Comparison of ENCODE assay signal across 18 cellular contexts in genomic region chr2:70035344-70035844, GRCh38. TPM values are rescaled to one million over a fixed set of nuclear protein-coding genes. Genes with fewer than 3 reads are reported as not detected.
DNase-seq lines count a peak whose midpoint lies in the region; ATAC-seq, FAIRE-seq and TF ChIP-seq lines count a peak whose summit lies in the region.
"Had no signal": no experiment of that assay in that cellular context is flagged by ENCODE, and none has a peak within 500 bp of the region (broad histone marks: within the 10 kb centered on the region; RNA-seq: fewer than 3 reads in every experiment).

No MANE protein-coding gene starts in this region.

- H3K27ac Mint-ChIP-seq in naive thymus-derived CD8-positive, alpha-beta T cell: peak overlapping the region in 2 of 10 donors; percentile 1 to 47
- H3K27ac Mint-ChIP-seq: B cell had no signal

- no peaks in the 10 kb centered on the region for H4K20me1 ChIP-seq in HepG2 (ENCODE audit: insufficient read depth, low read length)

- H3K4me1 ChIP-seq in right lobe of liver (peaks cover 0 to 12% (median 4%) of the 10 kb centered on the region in 4 donors), HepG2 (ENCODE audit: insufficient read depth, low read length) (peaks cover 19% of the 10 kb centered on the region), lower lobe of right lung (peaks cover 31% of the 10 kb centered on the region)

- TF ChIP-seq POLR2A in right lobe of liver (IDR thresholded peaks at IDR 0.05) (no peak), HepG2 (IDR thresholded peaks at IDR 0.05; ENCODE audit: insufficient read depth in 1 of 2, low read depth in 2 of 2, low read length in 2 of 2) (no peak)

- intact Hi-C loops in right lobe of liver (cut with DNase I) (no loop called here), HepG2 (cut with micrococcal nuclease; ENCODE audit: unreplicated experiment) (no loop called here), lower lobe of right lung (cut with DNase I) (no loop called here)

- no peak overlapping the region for H2AFZ ChIP-seq in HepG2 (ENCODE audit: low read length)

- peaks cover 0 to 19% (median 8%) of the 10 kb centered on the region in 3 donors for H3K36me3 Mint-ChIP-seq in naive thymus-derived CD8-positive, alpha-beta T cell

- POLR2A ChIA-PET in HepG2 (lab: Yijun Ruan, JAX): interaction anchor here (1.8 kb wide), 1 partner anchor 121 kb away, joined by 5 read pairs; no protein-coding TSS in a partner anchor
- POLR2A ChIA-PET in naive thymus-derived CD8-positive, alpha-beta T cell (lab: Charles Lee): interaction anchor here (0.6 kb wide), 2 partner anchors 14 to 236 kb away, joined by 3 to 5 read pairs; no protein-coding TSS in a partner anchor

- H3K27me3 Mint-ChIP-seq in naive thymus-derived CD8-positive, alpha-beta T cell: no peaks in the 10 kb centered on the region
- H3K27me3 Mint-ChIP-seq: B cell had no signal

- H3K79me2 ChIP-seq in HepG2 (ENCODE audit: insufficient read depth, low read length): no peaks in the 10 kb centered on the region

- TF ChIP-seq EP300 in HepG2 (IDR thresholded peaks at IDR 0.05; ENCODE audit: low read depth in 2 of 2, low read length in 2 of 2) (no peak), HepG2 (CRISPR knock-in tag; IDR thresholded peaks at IDR 0.05; ENCODE audit: borderline replicate concordance) (no peak)

- TF ChIP-seq CTCF in right lobe of liver (IDR thresholded peaks at IDR 0.05): no peak
- TF ChIP-seq CTCF in HepG2 (CRISPR knock-in tag; IDR thresholded peaks at IDR 0.05): no peak
- no peak for TF ChIP-seq CTCF in astrocyte of the spinal cord (IDR thresholded peaks at IDR 0.05; ENCODE audit: low read depth, low read length)
- TF ChIP-seq CTCF in lower lobe of right lung (IDR thresholded peaks at IDR 0.05): no peak

- H3K27ac ChIP-seq in right lobe of liver: peak overlapping the region; percentile 53 to 65 (median 57)
- no peak overlapping the region for H3K27ac ChIP-seq in HepG2 (ENCODE audit: extremely low read length, insufficient read depth, low read length)
- H3K27ac ChIP-seq in lower lobe of right lung: peak overlapping the region; percentile 48

- no peak for FAIRE-seq in HepG2 (lab: Jason Lieb, UNC)
- FAIRE-seq: frontal cortex, G401.6, GM18507 had no signal

- DNase-seq in right lobe of liver: no peak
- DNase-seq in HepG2 (ENCODE audit: low spot score): no peak
- DNase-seq in astrocyte of the spinal cord (ENCODE audit: low read depth, low spot score): peak; percentile 52
- DNase-seq in lower lobe of right lung: no peak
- DNase-seq in naive thymus-derived CD8-positive, alpha-beta T cell: no peak
- DNase-seq in KBM-7: no peak
- DNase-seq in activated gamma-delta T cell treated with Interleukin-2 at 50 U/mL for 16 hours: no peak
- DNase-seq: activated naive CD4-positive, alpha-beta T cell treated with Interleukin-2 at 50 U/mL for 16 hours; kidney glomerular epithelial cell; NCI-H1105 treated with DMSO at 0.1 percent for 48 hours; NCI-H446; nephron progenitor cell had no signal

- CTCF ChIA-PET in HepG2 (lab: Yijun Ruan, JAX; ENCODE audit: low intra/inter-chr PET ratio, low total read pairs): no interaction called here

- no peaks in the 10 kb centered on the region for H3K36me3 ChIP-seq in right lobe of liver
- H3K36me3 ChIP-seq in HepG2 (replicated peaks in 1 of 2; ENCODE audit: control insufficient read depth in 1 of 2, insufficient read depth in 2 of 2, low read length in 2 of 2): peaks cover 2 to 4% of the 10 kb centered on the region in 2 experiments; a peak in 2 of 5 replicates
- peaks cover 11% of the 10 kb centered on the region for H3K36me3 ChIP-seq in lower lobe of right lung

- no peak for ATAC-seq in right lobe of liver
- no peak for ATAC-seq in HepG2
- ATAC-seq in lower lobe of right lung: peak in 1 of 2 donors; percentile 68
- no peak for ATAC-seq in HG03520 (IDR thresholded peaks at IDR 0.05; ENCODE audit: unreplicated experiment)
- ATAC-seq in naive thymus-derived CD8-positive, alpha-beta T cell: no peak
- ATAC-seq: HCT116 had no signal

- H3K4me2 ChIP-seq in HepG2 (ENCODE audit: low read depth, low read length): no peak overlapping the region

- peaks cover 0 to 25% (median 19%) of the 10 kb centered on the region in 4 donors for H3K4me1 Mint-ChIP-seq in naive thymus-derived CD8-positive, alpha-beta T cell
- H3K4me1 Mint-ChIP-seq: B cell had no signal

- in situ Hi-C loops in HepG2 (cut with HindIII; ENCODE audit: extremely low pct_ligation_motif_present, low pct_unique_long_range_greater_than_20kb): no loop called here
- in situ Hi-C loops in astrocyte of the spinal cord (cut with HindIII; ENCODE audit: low sequenced_read_pairs): no loop called here
- in situ Hi-C loops in KBM-7 (cut with MboI; ENCODE audit: low pct_unique_long_range_greater_than_20kb, low sequenced_read_pairs): no loop called here

- H3K9ac ChIP-seq in HepG2 (ENCODE audit: insufficient read depth, low read depth, low read length): no peak overlapping the region

- 75% methylated on average over 1 of the region's 1 CpG for WGBS in right lobe of liver (ENCODE audit: insufficient coverage, low coverage, low lambda C conversion rate, missing lambda C conversion rate)
- 97% methylated on average over 1 of the region's 1 CpG for WGBS in HepG2 (ENCODE audit: low lambda C conversion rate)

- H3K4me3 ChIP-seq in right lobe of liver (no peak overlapping the region), HepG2 (replicated peaks in 1 of 3; ENCODE audit: insufficient read depth in 1 of 3, low read depth in 2 of 3, low read length in 3 of 3) (no peak overlapping the region), astrocyte of the spinal cord (ENCODE audit: low read depth, low read length) (no peak overlapping the region), lower lobe of right lung (no peak overlapping the region)

- TF ChIP-seq RAD21 in HepG2 (CRISPR knock-in tag; IDR thresholded peaks at IDR 0.05): no peak

- H3K9me3 ChIP-seq in right lobe of liver (no peaks in the 10 kb centered on the region), HepG2 (ENCODE audit: low read length) (no peaks in the 10 kb centered on the region), lower lobe of right lung (no peaks in the 10 kb centered on the region)

- H3K9me3 Mint-ChIP-seq in naive thymus-derived CD8-positive, alpha-beta T cell: no peaks in the 10 kb centered on the region
- H3K9me3 Mint-ChIP-seq: nephron progenitor cell had no signal

- H3K27me3 ChIP-seq in right lobe of liver (no peaks in the 10 kb centered on the region), HepG2 (ENCODE audit: control insufficient read depth in 1 of 2, insufficient read depth in 2 of 2, low read length in 2 of 2) (no peaks in the 10 kb centered on the region), lower lobe of right lung (ENCODE audit: low read depth) (no peaks in the 10 kb centered on the region)

- no peak overlapping the region for H3K4me3 Mint-ChIP-seq in naive thymus-derived CD8-positive, alpha-beta T cell
- H3K4me3 Mint-ChIP-seq: B cell, nephron progenitor cell had no signal

- no TSS peak for BruUV-seq in HepG2 (replicated peaks; lab: Mats Ljungman, UMichigan)

TF ChIP-seq in HepG2, 621 proteins besides CTCF, POLR2A, EP300 and RAD21 (continues in another document):
- no peak for TF ChIP-seq FOSL1 (CRISPR knock-in tag; IDR thresholded peaks at IDR 0.05; ENCODE audit: borderline replicate concordance)
- TF ChIP-seq, protein P1, sequence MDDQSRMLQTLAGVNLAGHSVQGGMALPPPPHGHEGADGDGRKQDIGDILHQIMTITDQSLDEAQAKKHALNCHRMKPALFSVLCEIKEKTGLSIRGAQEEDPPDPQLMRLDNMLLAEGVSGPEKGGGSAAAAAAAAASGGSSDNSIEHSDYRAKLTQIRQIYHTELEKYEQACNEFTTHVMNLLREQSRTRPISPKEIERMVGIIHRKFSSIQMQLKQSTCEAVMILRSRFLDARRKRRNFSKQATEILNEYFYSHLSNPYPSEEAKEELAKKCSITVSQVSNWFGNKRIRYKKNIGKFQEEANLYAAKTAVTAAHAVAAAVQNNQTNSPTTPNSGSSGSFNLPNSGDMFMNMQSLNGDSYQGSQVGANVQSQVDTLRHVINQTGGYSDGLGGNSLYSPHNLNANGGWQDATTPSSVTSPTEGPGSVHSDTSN (CRISPR knock-in tag; IDR thresholded peaks at IDR 0.05; ENCODE audit: borderline replicate concordance): no peak
- no peak for TF ChIP-seq ZNF709 (CRISPR knock-in tag; IDR thresholded peaks at IDR 0.05)
- no peak for TF ChIP-seq JUND (CRISPR knock-in tag; IDR thresholded peaks at IDR 0.05)
- no peak for TF ChIP-seq ZMYM4 (CRISPR knock-in tag; IDR thresholded peaks at IDR 0.05)
- no peak for TF ChIP-seq ZNF253 (CRISPR knock-in tag; IDR thresholded peaks at IDR 0.05; ENCODE audit: borderline replicate concordance)
- no peak for TF ChIP-seq TEAD3 (CRISPR knock-in tag; optimal IDR thresholded peaks at IDR 0.05; ENCODE audit: borderline replicate concordance)
- TF ChIP-seq ZNF670 (CRISPR knock-in tag; IDR thresholded peaks at IDR 0.05; ENCODE audit: borderline replicate concordance): no peak

RNA-seq across cellular contexts. Expression of gene PCBP1, which starts 51.9 kb away (rescaled TPM):
- total RNA-seq in right lobe of liver (100 to 1,000 TPM; 147 to 220 (median 178) TPM), HepG2 (2016; rRNA removed; fragmentation: Illumina TruSeq; extraction: Trizol) (32.0 and 104 TPM in 2 replicates), lower lobe of right lung (308 TPM)
- 39.6 and 40.9 TPM in 2 replicates for total RNA-seq in HepG2 (2016; cell fraction: cytosol; rRNA removed; fragmentation: Illumina TruSeq; extraction: Trizol; ENCODE audit: low read depth)
- total RNA-seq in HepG2 (2016; cell fraction: insoluble cytoplasmic fraction; rRNA removed; fragmentation: Illumina TruSeq; extraction: Trizol): 30.2 and 107 TPM in 2 replicates
- 84.5 and 86.5 TPM in 2 replicates for total RNA-seq in HepG2 (2016; cell fraction: membrane; rRNA removed; fragmentation: Illumina TruSeq; extraction: Trizol)
- total RNA-seq in HepG2 (2016; cell fraction: nucleus; rRNA removed; fragmentation: Illumina TruSeq; extraction: Trizol): 54.5 and 55.6 TPM in 2 replicates
- polyA plus RNA-seq in HepG2 (2011; rRNA removed): 137 and 144 TPM in 2 replicates
- polyA plus RNA-seq in HepG2 (2011; cell fraction: cytosol; rRNA removed): 140 and 145 TPM in 2 replicates
- polyA plus RNA-seq in HepG2 (2011; cell fraction: nucleus; rRNA removed): 80.5 and 83.2 TPM in 2 replicates
- 391 and 423 TPM in 2 replicates for polyA plus RNA-seq in HepG2 (2012)
- polyA plus RNA-seq in HepG2 (2016; cell fraction: cytosol; fragmentation: Illumina TruSeq; extraction: Trizol; ENCODE audit: low read depth): 248 and 249 TPM in 2 replicates
- polyA plus RNA-seq in HepG2 (2016; cell fraction: insoluble cytoplasmic fraction; fragmentation: Illumina TruSeq; extraction: Trizol; ENCODE audit: low read depth): 461 and 517 TPM in 2 replicates
- polyA plus RNA-seq in HepG2 (2016; cell fraction: membrane; fragmentation: Illumina TruSeq; extraction: Trizol; ENCODE audit: low read depth): 274 and 290 TPM in 2 replicates
- 271 and 294 TPM in 2 replicates for polyA plus RNA-seq in HepG2 (2016; cell fraction: nucleus; fragmentation: Illumina TruSeq; extraction: Trizol; ENCODE audit: insufficient read depth, low read depth)
- polyA minus RNA-seq in HepG2 (2011; rRNA and poly(A)+ RNA removed; ENCODE audit: low replicate concordance): 74.9 and 159 TPM in 2 replicates
- polyA minus RNA-seq in HepG2 (2011; cell fraction: cytosol; rRNA and poly(A)+ RNA removed): 114 and 126 TPM in 2 replicates
- polyA minus RNA-seq in HepG2 (2011; cell fraction: nucleus; rRNA and poly(A)+ RNA removed): 41.5 and 41.8 TPM in 2 replicates
- 100 to 1,000 TPM; 386 to 393 TPM for total RNA-seq in naive thymus-derived CD8-positive, alpha-beta T cell
- polyA plus RNA-seq in naive thymus-derived CD8-positive, alpha-beta T cell: 100 to 1,000 TPM; 159 to 218 (median 195) TPM
